Comparison of ENCODE assay signal across 10 cellular contexts in genomic region chr2:179049203-179049545, GRCh38. TPM values are rescaled to one million over a fixed set of nuclear protein-coding genes. Genes with fewer than 3 reads are reported as not detected.
A peak's percentile ranks its signal among the peaks of the same experiment; 100 is the strongest.
DNase-seq lines count a peak whose midpoint lies in the region; ATAC-seq and TF ChIP-seq lines count a peak whose summit lies in the region.
"Had no signal": no experiment of that assay in that cellular context is flagged by ENCODE, and none has a peak within 500 bp of the region (broad histone marks: within the 10 kb centered on the region; RNA-seq: fewer than 3 reads in every experiment).

No MANE protein-coding gene starts in this region.

- H3K4me1 Mint-ChIP-seq in naive thymus-derived CD4-positive, alpha-beta T cell = peaks cover 15 to 72% (median 58%) of the 10 kb centered on the region in 7 donors

- H3K9me3 Mint-ChIP-seq in naive thymus-derived CD4-positive, alpha-beta T cell = peaks cover 0 to 15% (median 2%) of the 10 kb centered on the region in 11 donors

- H3K27ac Mint-ChIP-seq in naive thymus-derived CD4-positive, alpha-beta T cell = peak overlapping the region; percentile 89 to 99 (median 97)

- CTCF ChIA-PET in naive thymus-derived CD4-positive, alpha-beta T cell (lab: Charles Lee) = interaction anchor here (1.1 to 1.4 kb wide), 3 partner anchors 17 to 76 kb away, joined by 3 to 5 read pairs (median 3); no protein-coding TSS in a partner anchor

- H3K27me3 Mint-ChIP-seq in naive thymus-derived CD4-positive, alpha-beta T cell = no peaks in the 10 kb centered on the region

- peak overlapping the region; percentile 28 for H3K4me3 ChIP-seq in SU-DHL-6 (ENCODE audit: insufficient read depth, low read length, poor library complexity, severe bottlenecking)
- H3K4me3 ChIP-seq in naive thymus-derived CD4-positive, alpha-beta T cell (ENCODE audit: low read length) = peak overlapping the region; percentile 56

- intact Hi-C loops in naive thymus-derived CD4-positive, alpha-beta T cell (cut with micrococcal nuclease) = loop anchor here (1.0 to 10.0 kb wide), 8 partner anchors 17 to 1936 kb away; partner anchors contain the start of genes RBM45 (in 1 of the 2), SESTD1 (in 1 of the 2) and UBE2E3 (in 1 of the 2)

- peak overlapping the region; percentile 79 to 97 (median 93) for H3K4me3 Mint-ChIP-seq in naive thymus-derived CD4-positive, alpha-beta T cell

- ATAC-seq in GM18861 (IDR thresholded peaks at IDR 0.05; ENCODE audit: unreplicated experiment) (peak; percentile 33), HG02588 (IDR thresholded peaks at IDR 0.05; ENCODE audit: unreplicated experiment) (peak; percentile 37)
- peak; percentile 72 for ATAC-seq in naive thymus-derived CD4-positive, alpha-beta T cell
- ATAC-seq: HCT116 had no signal

- peak in 6 of 9 donors; percentile 7 to 34 (median 28) for DNase-seq in naive thymus-derived CD4-positive, alpha-beta T cell
- no peak for DNase-seq in OCI-M1 (lab: John Stamatoyannopoulos, UW)
- no peak for DNase-seq in activated effector memory CD4-positive, alpha-beta T cell treated with Interleukin-2 at 50 U/mL for 16 hours
- DNase-seq in activated gamma-delta T cell (lab: John Stamatoyannopoulos, UW) = no peak
- no peak for DNase-seq in stimulated activated CD4-positive, alpha-beta T cell treated with anti-CD3 and anti-CD28 coated beads, Interleukin-15, amount 100 ng/mL, for 24 hours

- H3K4me2 ChIP-seq in SU-DHL-6 (ENCODE audit: low read depth, low read length, poor library complexity, severe bottlenecking) = peak overlapping the region; percentile 58

- H3K27me3 ChIP-seq in SU-DHL-6 (ENCODE audit: low read length) = no peaks in the 10 kb centered on the region
- H3K27me3 ChIP-seq in naive thymus-derived CD4-positive, alpha-beta T cell (ENCODE audit: control insufficient read depth in 2 of 2, insufficient read depth in 2 of 2, low read length in 2 of 2) = no peaks in the 10 kb centered on the region

- POLR2A ChIA-PET in naive thymus-derived CD4-positive, alpha-beta T cell (lab: Charles Lee) = interaction anchor here (1.0 to 3.6 kb wide), 6 partner anchors 10 to 81 kb away, joined by 3 to 42 read pairs (median 6); no protein-coding TSS in a partner anchor

- H3K36me3 ChIP-seq in SU-DHL-6 (ENCODE audit: low read length) = no peaks in the 10 kb centered on the region
- H3K36me3 ChIP-seq in naive thymus-derived CD4-positive, alpha-beta T cell (ENCODE audit: control insufficient read depth in 2 of 3, insufficient read depth in 3 of 3, low read length in 3 of 3) = peaks cover 0 to 7% (median 0%) of the 10 kb centered on the region in 3 experiments

- TF ChIP-seq CTCF in SU-DHL-6 (IDR thresholded peaks at IDR 0.05; ENCODE audit: insufficient read depth, low read length, poor library complexity, severe bottlenecking) = no peak

- peak overlapping the region; percentile 21 for H2AFZ ChIP-seq in SU-DHL-6 (ENCODE audit: low read depth, low read length, severe bottlenecking)

- no peaks in the 10 kb centered on the region for H3F3A ChIP-seq in SU-DHL-6 (ENCODE audit: insufficient read depth)

- H3K4me1 ChIP-seq in naive thymus-derived CD4-positive, alpha-beta T cell (ENCODE audit: control insufficient read depth in 2 of 2, insufficient read depth in 2 of 2, low read length in 2 of 2) = peaks cover 4 to 36% of the 10 kb centered on the region in 2 donors

- peak overlapping the region; percentile 69 for H3K27ac ChIP-seq in SU-DHL-6 (ENCODE audit: low read depth, low read length)
- peak overlapping the region; percentile 81 for H3K27ac ChIP-seq in naive thymus-derived CD4-positive, alpha-beta T cell (ENCODE audit: low read depth, low read length)

- H3K9me3 ChIP-seq in SU-DHL-6 (ENCODE audit: insufficient read depth, low read length) = no peaks in the 10 kb centered on the region
- H3K9me3 ChIP-seq in naive thymus-derived CD4-positive, alpha-beta T cell (ENCODE audit: control insufficient read depth in 2 of 3, low read length in 3 of 3) = no peaks in the 10 kb centered on the region

- H3K9ac ChIP-seq in SU-DHL-6 (ENCODE audit: low read length) = peak overlapping the region; percentile 40

- H3K36me3 Mint-ChIP-seq in naive thymus-derived CD4-positive, alpha-beta T cell = peaks cover 0 to 27% (median 21%) of the 10 kb centered on the region in 5 donors

- no peaks in the 10 kb centered on the region for H3K9me2 ChIP-seq in SU-DHL-6 (replicated peaks; ENCODE audit: insufficient read depth, low read length)

- no peaks in the 10 kb centered on the region for H4K20me1 ChIP-seq in SU-DHL-6 (ENCODE audit: low read depth, low read length)

- no peaks in the 10 kb centered on the region for H3K79me2 ChIP-seq in SU-DHL-6 (ENCODE audit: insufficient read depth, low read length)

RNA-seq across cellular contexts. Expression of gene CCDC141, which starts 0.8 kb away (rescaled TPM):
- 10 to 100 TPM; 11.6 to 39.2 (median 35.1) TPM for total RNA-seq in naive thymus-derived CD4-positive, alpha-beta T cell
- polyA plus RNA-seq in naive thymus-derived CD4-positive, alpha-beta T cell = 10 to 100 TPM in 1 of 2 donors, 1 to 10 TPM in 1; 8.2 to 16.7 TPM
- polyA plus RNA-seq: keratinocyte had no signal

Comparison
In these comparisons a context has a peak if more than half of its experiments do, and no peak if none do; other contexts are left out.
1. DNase-seq: peak in naive thymus-derived CD4-positive, alpha-beta T cell (6 of 9); none in OCI-M1 (single experiment), activated effector memory CD4-positive, alpha-beta T cell treated with Interleukin-2 at 50 U/mL for 16 hours (single experiment), activated gamma-delta T cell (single experiment) and stimulated activated CD4-positive, alpha-beta T cell treated with anti-CD3 and anti-CD28 coated beads, Interleukin-15, amount 100 ng/mL, for 24 hours (single experiment).
2. Peak in every context shown above with its lines, with median percentiles within 50 percentile points of each other: ATAC-seq.